Comparison of ENCODE assay signal across 27 cellular contexts in genomic region chr14:32033516-32033915, GRCh38.
"Had no signal": no experiment of that assay in that cellular context is flagged by ENCODE, and none has a peak within 500 bp of the region (broad histone marks: within the 10 kb centered on the region; RNA-seq: fewer than 3 reads in every experiment).

No MANE protein-coding gene starts in this region.

- H3K27me3 ChIP-seq: SJCRH30 had no signal

- H3K4me3 ChIP-seq: PC-9, SJCRH30, SK-N-MC had no signal

- H3K27ac ChIP-seq: KMS-11, PC-9, RWPE1, SJCRH30, SK-N-MC had no signal

- DNase-seq: Karpas-422, MM.1S, MV-4-11, NCI-H1092, NCI-H1105, NCI-H1417 treated with DMSO at 0.1 percent for 48 hours, NCI-H1436 treated with DMSO at 0.1 percent for 48 hours, NCI-H1694 treated with DMSO at 0.1 percent for 48 hours, NCI-H187 treated with DMSO at 0.1 percent for 48 hours, NCI-H2029, NCI-H2081, NCI-H2171 treated with DMSO at 0.1 percent for 48 hours, NCI-H2227 treated with DMSO at 0.1 percent for 48 hours, NCI-H345, NCI-H446, NCI-H510A treated with DMSO at 0.1 percent for 48 hours, NCI-H524 treated with DMSO at 0.1 percent for 48 hours, NCI-H526 treated with DMSO at 0.1 percent for 48 hours, NCI-H774, PC-9, SHP77, SIG-M5, SJCRH30 had no signal

- H3K4me1 ChIP-seq: SJCRH30 had no signal

- H3K9me3 ChIP-seq: SJCRH30 had no signal

- H3K36me3 ChIP-seq: SJCRH30 had no signal

- FAIRE-seq: RCC 7860 had no signal
